ENCODE assay signal across 34 cellular contexts in genomic region chr15:69787791-69788190, GRCh38.
"Had no signal": no experiment of that assay in that cellular context is flagged by ENCODE, and none has a peak within 500 bp of the region (broad histone marks: within the 10 kb centered on the region; RNA-seq: fewer than 3 reads in every experiment).

No MANE protein-coding gene starts in this region.

- H3K9me3 Mint-ChIP-seq: activated naive CD4-positive, alpha-beta T cell treated with anti-CD3 and anti-CD28 coated beads, Interleukin-2, amount 50 U/mL, for 24 hours had no signal

- H3K27ac ChIP-seq: body of pancreas, breast epithelium, KMS-11, Peyer's patch, SJSA1, WERI-Rb-1 had no signal

- H3K9ac ChIP-seq: KMS-11 had no signal

- H3K27me3 ChIP-seq: body of pancreas, breast epithelium, Peyer's patch, SJSA1 had no signal

- H3K27ac Mint-ChIP-seq: activated CD4-positive, alpha-beta memory T cell treated with anti-CD3 and anti-CD28 coated beads, Interleukin-2, amount 10 ng/mL, durations not matched to agents 7 days and 5 days; activated naive CD8-positive, alpha-beta T cell treated with anti-CD3 and anti-CD28 coated beads, Interleukin-2, amount 10 ng/mL, durations not matched to agents 7 days and 5 days; activated T-cell treated with anti-CD3 and anti-CD28 coated beads, Interleukin-2, amount 50 U/mL, for 24 hours; activated T-helper 2 cell treated with anti-CD3 and anti-CD28 coated beads, Interferon-gamma antibody, Interleukin-2, Interleukin-4, amounts not matched to agents 10 μg/mL and 5 μg/mL and 100 μg/mL, durations not matched to agents 14 hours and 24 hours and 36 hours had no signal

- H3K4me1 ChIP-seq: breast epithelium, Peyer's patch had no signal

- DNase-seq: activated CD4-positive, alpha-beta memory T cell treated with anti-CD3 and anti-CD28 coated beads, Interleukin-2, amount 10 ng/mL, durations not matched to agents 7 days and 5 days; activated CD4-positive, alpha-beta T cell treated with anti-CD3 and anti-CD28 coated beads for 1 hour; activated CD4-positive, alpha-beta T cell treated with anti-CD3 and anti-CD28 coated beads for 48 hours; activated CD4-positive, CD25-positive, alpha-beta regulatory T cell; activated gamma-delta T cell; activated naive CD4-positive, alpha-beta T cell treated with Interleukin-2 at 50 U/mL for 16 hours; activated naive CD8-positive, alpha-beta T cell treated with anti-CD3 and anti-CD28 coated beads, Interleukin-2, amount 10 ng/mL, durations not matched to agents 7 days and 5 days; activated T-cell treated with anti-CD3 and anti-CD28 coated beads, Interleukin-2, amount 50 U/mL, for 24 hours; amygdala; body of pancreas; MM.1S; MV-4-11; NCI-H1092; NCI-H1436 treated with DMSO at 0.1 percent for 48 hours; NCI-H1694 treated with DMSO at 0.1 percent for 48 hours; NCI-H2029; NCI-H345; NCI-H526; NCI-H748 treated with DMSO at 0.1 percent for 48 hours; NK-92 treated with Interleukin-12 subunit alpha and Interleukin-12 subunit beta, amount 100 ng/mL, for 24 hours; PC-3; RPMI8226; SHP77 treated with DMSO at 0.1 percent for 48 hours; T-helper 1 cell; T-helper 2 cell; T-helper 9 cell; WERI-Rb-1 had no signal

- H3K4me2 ChIP-seq: KMS-11 had no signal

- H3K36me3 ChIP-seq: breast epithelium, Peyer's patch, SJSA1, WERI-Rb-1 had no signal

- H3K4me3 Mint-ChIP-seq: activated CD4-positive, alpha-beta memory T cell treated with anti-CD3 and anti-CD28 coated beads, Interleukin-2, amount 10 ng/mL, durations not matched to agents 7 days and 5 days; activated naive CD4-positive, alpha-beta T cell treated with anti-CD3 and anti-CD28 coated beads, Interleukin-2, amount 50 U/mL, for 24 hours; activated naive CD8-positive, alpha-beta T cell treated with anti-CD3 and anti-CD28 coated beads, Interleukin-2, amount 10 ng/mL, durations not matched to agents 7 days and 5 days; activated T-cell treated with anti-CD3 and anti-CD28 coated beads, Interleukin-2, amount 50 U/mL, for 24 hours had no signal

- H3K36me3 Mint-ChIP-seq: activated naive CD4-positive, alpha-beta T cell treated with anti-CD3 and anti-CD28 coated beads, Interleukin-2, amount 50 U/mL, for 24 hours had no signal

- H3K4me1 Mint-ChIP-seq: activated CD4-positive, alpha-beta memory T cell treated with anti-CD3 and anti-CD28 coated beads, Interleukin-2, amount 10 ng/mL, durations not matched to agents 7 days and 5 days had no signal

- H3K4me3 ChIP-seq: body of pancreas, breast epithelium, Peyer's patch, SJSA1 had no signal

- H3K9me3 ChIP-seq: SJSA1 had no signal

- ATAC-seq: body of pancreas, PC-3, SK-N-SH treated with all-trans-retinoic acid at 6 μM for 48 hours had no signal
